ENCODE assay signal across 1 cellular context in genomic region chr1:155649689-155650088, GRCh38.
A peak's percentile ranks its signal among the peaks of the same experiment; 100 is the strongest.
TF ChIP-seq lines count a peak whose summit lies in the region.

No MANE protein-coding gene starts in this region.

TF ChIP-seq in K562, 482 proteins besides CTCF, POLR2A, EP300 and RAD21:
- TF ChIP-seq AFF1 (IDR thresholded peaks at IDR 0.05; ENCODE audit: low read depth in 1 of 2, partially characterized antibody in 2 of 2) (no peak), TCF15 (CRISPR knock-in tag; IDR thresholded peaks at IDR 0.05) (no peak), PREB (CRISPR knock-in tag; IDR thresholded peaks at IDR 0.05) (no peak), EGR1 (conservative IDR thresholded peaks at IDR 0.05) (no peak), TBL1XR1 (IDR thresholded peaks at IDR 0.05; ENCODE audit: low read length in 2 of 2) (no peak), CTBP1 (IDR thresholded peaks at IDR 0.05; ENCODE audit: borderline replicate concordance) (peak; percentile 83), EZH2 (IDR thresholded peaks at IDR 0.05; ENCODE audit: borderline replicate concordance, low read depth, low read length) (no peak), ATF4 (CRISPR knock-in tag; IDR thresholded peaks at IDR 0.05) (no peak), SP2 (IDR thresholded peaks at IDR 0.05; ENCODE audit: extremely low read depth, low read depth, low read length, poor library complexity, severe bottlenecking) (no peak), CREB5 (CRISPR knock-in tag; IDR thresholded peaks at IDR 0.05) (no peak), PHF21A (IDR thresholded peaks at IDR 0.05; ENCODE audit: borderline replicate concordance, low read depth) (no peak), SRSF9 (IDR thresholded peaks at IDR 0.05; ENCODE audit: borderline replicate concordance, low read depth, low read length) (no peak), STAT5B (CRISPR knock-in tag; IDR thresholded peaks at IDR 0.05) (no peak), ATF7 (IDR thresholded peaks at IDR 0.05) (peak; percentile 58; the same call in 1 of the 2 replicates), JUND (IDR thresholded peaks at IDR 0.05; ENCODE audit: borderline replicate concordance, low read depth, low read length) (no peak), JUND (tag; IDR thresholded peaks at IDR 0.05; ENCODE audit: borderline replicate concordance, low read depth, low read length) (peak; percentile 31; the same call in 2 of the 3 replicates), GTF2F1 (IDR thresholded peaks at IDR 0.05; ENCODE audit: low read depth, low read length) (no peak), MITF (IDR thresholded peaks at IDR 0.05) (no peak), SMC3 (conservative IDR thresholded peaks at IDR 0.05; ENCODE audit: insufficient read depth, low read depth, low read length) (no peak), BRCA1 (IDR thresholded peaks at IDR 0.05) (no peak), BRCA1 (CRISPR knock-in tag; IDR thresholded peaks at IDR 0.05) (no peak), ZKSCAN1 (IDR thresholded peaks at IDR 0.05; ENCODE audit: low read depth, low read length) (no peak), SMARCE1 (IDR thresholded peaks at IDR 0.05) (peak; percentile 23; the same call in 1 of the 2 replicates), FOS (IDR thresholded peaks at IDR 0.05; ENCODE audit: extremely low read depth, insufficient read length) (no peak), ZNF780A (CRISPR knock-in tag; IDR thresholded peaks at IDR 0.05) (no peak), SIRT6 (IDR thresholded peaks at IDR 0.05; ENCODE audit: low read depth, low read length) (no peak), JUN (IDR thresholded peaks at IDR 0.05; ENCODE audit: borderline replicate concordance, low read depth, low read length) (0 out of 2 replicates have a peak, but pooled peaks have one; percentile 32), JUN (CRISPR knock-in tag; IDR thresholded peaks at IDR 0.05; ENCODE audit: borderline replicate concordance) (no peak), KHSRP (IDR thresholded peaks at IDR 0.05) (no peak), TRIM24 (IDR thresholded peaks at IDR 0.05) (no peak), RNF219 (CRISPR knock-in tag; IDR thresholded peaks at IDR 0.05) (no peak), RCOR1 (IDR thresholded peaks at IDR 0.05; ENCODE audit: borderline replicate concordance in 1 of 2, low read depth in 2 of 2, low read length in 2 of 2) (peak in 1 of 2 experiments; percentile 44; a peak in 1 of 4 replicates), KAT8 (IDR thresholded peaks at IDR 0.05; ENCODE audit: low read depth) (no peak), THRB (CRISPR knock-in tag; conservative IDR thresholded peaks at IDR 0.05) (no peak), MECOM (CRISPR knock-in tag; IDR thresholded peaks at IDR 0.05) (no peak), ARHGAP35 (IDR thresholded peaks at IDR 0.05; ENCODE audit: partially characterized antibody) (no peak)
- TF ChIP-seq, protein P1, sequence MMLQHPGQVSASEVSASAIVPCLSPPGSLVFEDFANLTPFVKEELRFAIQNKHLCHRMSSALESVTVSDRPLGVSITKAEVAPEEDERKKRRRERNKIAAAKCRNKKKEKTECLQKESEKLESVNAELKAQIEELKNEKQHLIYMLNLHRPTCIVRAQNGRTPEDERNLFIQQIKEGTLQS (IDR thresholded peaks at IDR 0.05): peak; percentile 74
- TF ChIP-seq, protein P1 (CRISPR knock-in tag; conservative IDR thresholded peaks at IDR 0.05): no peak
- TF ChIP-seq, protein P2, sequence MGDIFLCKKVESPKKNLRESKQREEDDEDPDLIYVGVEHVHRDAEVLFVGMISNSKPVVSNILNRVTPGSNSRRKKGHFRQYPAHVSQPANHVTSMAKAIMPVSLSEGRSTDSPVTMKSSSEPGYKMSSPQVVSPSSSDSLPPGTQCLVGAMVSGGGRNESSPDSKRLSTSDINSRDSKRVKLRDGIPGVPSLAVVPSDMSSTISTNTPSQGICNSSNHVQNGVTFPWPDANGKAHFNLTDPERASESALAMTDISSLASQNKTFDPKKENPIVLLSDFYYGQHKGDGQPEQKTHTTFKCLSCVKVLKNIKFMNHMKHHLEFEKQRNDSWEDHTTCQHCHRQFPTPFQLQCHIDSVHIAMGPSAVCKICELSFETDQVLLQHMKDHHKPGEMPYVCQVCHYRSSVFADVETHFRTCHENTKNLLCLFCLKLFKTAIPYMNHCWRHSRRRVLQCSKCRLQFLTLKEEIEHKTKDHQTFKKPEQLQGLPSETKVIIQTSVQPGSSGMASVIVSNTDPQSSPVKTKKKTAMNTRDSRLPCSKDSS (IDR thresholded peaks at IDR 0.05; ENCODE audit: low read depth, partially characterized antibody): no peak
